30 cellular contexts compared by ENCODE assay signal in the genomic region with DNA sequence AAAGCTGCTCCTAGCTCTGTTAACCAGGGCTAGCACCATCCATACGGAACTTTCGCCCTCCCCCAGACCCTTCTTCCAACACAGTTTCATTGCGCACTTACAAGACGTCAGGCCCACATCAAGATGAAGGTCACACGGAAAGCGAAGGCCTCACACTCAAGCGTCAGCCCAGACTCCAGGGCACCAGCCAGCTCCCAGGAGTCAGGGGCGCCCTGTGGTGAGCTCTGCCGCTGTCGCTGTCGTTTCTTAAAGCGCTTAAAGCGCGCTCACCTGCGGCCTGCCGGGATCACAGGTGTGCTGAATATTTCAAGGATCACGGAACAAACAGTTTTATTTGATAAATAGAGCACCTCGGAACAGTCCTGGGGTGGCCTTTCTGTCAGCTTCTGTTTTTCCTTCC.
"Had no signal": no experiment of that assay in that cellular context is flagged by ENCODE, and none has a peak within 500 bp of the region (broad histone marks: within the 10 kb centered on the region; RNA-seq: fewer than 3 reads in every experiment).

No MANE protein-coding gene starts in this region.

- H3K27me3 ChIP-seq: ascending aorta, cardiac muscle cell, dorsolateral prefrontal cortex, left lung, right lobe of liver, tibial nerve had no signal

- H3K4me1 Mint-ChIP-seq: activated CD4-positive, alpha-beta T cell treated with anti-CD3 and anti-CD28 coated beads, Interleukin-2, amount 10 ng/mL, durations not matched to agents 7 days and 5 days; natural killer cell; T-helper 17 cell had no signal

- H3K4me1 ChIP-seq: adrenal gland, ascending aorta, gastroesophageal sphincter, left lung, lower lobe of right lung, right lobe of liver, tibial nerve had no signal

- ATAC-seq: activated CD8-positive, alpha-beta T cell treated with anti-CD3 and anti-CD28 coated beads for 36 hours; activated T-cell treated with anti-CD3 and anti-CD28 coated beads, Interleukin-2, amount 50 U/mL, for 4 hours; gastroesophageal sphincter; left lung; lower lobe of right lung; natural killer cell; right lobe of liver; T-helper 17 cell had no signal

- H3K36me3 ChIP-seq: adrenal gland, ascending aorta, cardiac muscle cell, gastroesophageal sphincter, left lung, lower lobe of right lung, right lobe of liver, tibial nerve, WERI-Rb-1 had no signal

- H3K9me3 Mint-ChIP-seq: activated CD4-positive, alpha-beta T cell treated with anti-CD3 and anti-CD28 coated beads, Interleukin-2, amount 10 ng/mL, durations not matched to agents 7 days and 5 days; activated CD8-positive, alpha-beta T cell treated with anti-CD3 and anti-CD28 coated beads for 36 hours; activated T-cell treated with anti-CD3 and anti-CD28 coated beads, Interleukin-2, amount 50 U/mL, for 4 hours; activated T-helper 2 cell treated with anti-CD3 and anti-CD28 coated beads, Interferon-gamma antibody, Interleukin-2, Interleukin-4, amounts not matched to agents 10 μg/mL and 5 μg/mL and 100 μg/mL, durations not matched to agents 14 hours and 24 hours and 36 hours; brain; natural killer cell had no signal

- DNase-seq: activated CD4-positive, alpha-beta T cell treated with anti-CD3 and anti-CD28 coated beads, Interleukin-2, amount 10 ng/mL, durations not matched to agents 7 days and 5 days; activated CD4-positive, CD25-positive, alpha-beta regulatory T cell treated with anti-CD3 and anti-CD28 coated beads, Interleukin-2, amount 50 U/mL, for 72 hours; activated CD8-positive, alpha-beta T cell treated with anti-CD3 and anti-CD28 coated beads for 36 hours; activated naive CD4-positive, alpha-beta T cell; activated T-cell treated with anti-CD3 and anti-CD28 coated beads, Interleukin-2, amount 50 U/mL, for 4 hours; adrenal gland; cerebellar nuclear complex; dorsolateral prefrontal cortex; effector memory CD4-positive, alpha-beta T cell; erythroblast; head of caudate nucleus; hippocampal formation; lower lobe of right lung; natural killer cell; posterior cingulate gyrus; right lobe of liver; stimulated activated CD4-positive, alpha-beta T cell treated with anti-CD3 and anti-CD28 coated beads, Interleukin-2, amount 100 ng/mL, for 48 hours; stimulated activated naive CD4-positive, alpha-beta T cell treated with Interleukin-2 at 50 U/mL for 16 hours; T-helper 17 cell; T1000; WERI-Rb-1 had no signal

- H3K4me3 Mint-ChIP-seq: activated CD4-positive, alpha-beta T cell treated with anti-CD3 and anti-CD28 coated beads, Interleukin-2, amount 10 ng/mL, durations not matched to agents 7 days and 5 days; activated CD8-positive, alpha-beta T cell treated with anti-CD3 and anti-CD28 coated beads for 36 hours; activated naive CD8-positive, alpha-beta T cell; activated T-cell treated with anti-CD3 and anti-CD28 coated beads, Interleukin-2, amount 50 U/mL, for 4 hours; brain; natural killer cell; T-helper 17 cell had no signal

- H3K9me3 ChIP-seq: adrenal gland, ascending aorta, gastroesophageal sphincter, left lung, lower lobe of right lung, right lobe of liver, tibial nerve had no signal

- H3K36me3 Mint-ChIP-seq: activated naive CD8-positive, alpha-beta T cell; brain; natural killer cell had no signal

- H3K27ac Mint-ChIP-seq: activated CD4-positive, alpha-beta T cell treated with anti-CD3 and anti-CD28 coated beads, Interleukin-2, amount 10 ng/mL, durations not matched to agents 7 days and 5 days; activated CD8-positive, alpha-beta T cell treated with anti-CD3 and anti-CD28 coated beads for 36 hours; activated naive CD8-positive, alpha-beta T cell; activated T-helper 2 cell treated with anti-CD3 and anti-CD28 coated beads, Interferon-gamma antibody, Interleukin-2, Interleukin-4, amounts not matched to agents 10 μg/mL and 5 μg/mL and 100 μg/mL, durations not matched to agents 14 hours and 24 hours and 36 hours; natural killer cell; T-helper 17 cell had no signal

- H3K27ac ChIP-seq: adrenal gland, ascending aorta, cardiac muscle cell, coronary artery, gastroesophageal sphincter, left lung, lower lobe of right lung, right lobe of liver, tibial nerve, WERI-Rb-1 had no signal

- H3K4me3 ChIP-seq: adrenal gland, ascending aorta, cardiac muscle cell, coronary artery, dorsolateral prefrontal cortex, gastroesophageal sphincter, left lung, lower lobe of right lung, right lobe of liver, tibial nerve had no signal

- H3K27me3 Mint-ChIP-seq: activated CD4-positive, alpha-beta T cell treated with anti-CD3 and anti-CD28 coated beads, Interleukin-2, amount 10 ng/mL, durations not matched to agents 7 days and 5 days; activated CD8-positive, alpha-beta T cell treated with anti-CD3 and anti-CD28 coated beads for 36 hours; brain had no signal
